In the genomic region with DNA sequence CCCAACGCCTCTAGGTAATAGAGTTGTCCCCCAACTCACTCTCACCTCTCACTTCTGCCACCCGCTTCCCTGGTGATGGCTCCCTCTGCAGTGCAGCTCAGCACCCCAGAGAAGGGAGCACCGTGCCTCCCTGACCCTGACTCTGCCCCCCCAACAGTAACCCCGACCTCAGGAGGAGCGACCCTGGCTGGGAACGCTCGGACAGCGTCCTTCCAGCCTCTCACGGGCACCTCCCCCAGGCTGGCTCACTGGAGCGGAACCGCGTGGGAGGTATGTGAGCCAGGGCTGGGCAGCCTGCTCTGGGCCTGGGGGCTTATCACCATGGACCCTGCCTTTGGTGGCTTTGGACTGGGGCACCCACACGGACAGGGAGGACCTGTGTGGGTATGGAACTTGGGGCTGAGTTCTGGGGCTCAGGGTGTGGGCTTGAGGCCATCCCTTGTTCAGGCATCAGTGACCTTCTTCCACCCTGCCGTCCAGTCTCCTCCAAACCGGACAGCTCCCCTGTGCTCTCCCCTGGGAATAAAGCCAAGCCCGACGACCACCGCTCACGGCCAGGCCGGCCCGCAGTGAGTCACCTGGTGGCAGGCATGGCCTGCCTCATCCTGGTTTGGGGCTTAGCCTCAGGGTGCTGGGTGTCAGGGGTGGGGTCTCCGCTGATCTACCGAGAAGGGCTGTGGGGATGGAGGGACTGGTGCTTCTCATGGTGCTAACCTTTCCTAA, we compare ENCODE assay signal across 21 cellular contexts. TPM values are rescaled to one million over a fixed set of nuclear protein-coding genes. Genes with fewer than 3 reads are reported as not detected.
DNase-seq lines count a peak whose midpoint lies in the region; ATAC-seq, FAIRE-seq and TF ChIP-seq lines count a peak whose summit lies in the region.
"Had no signal": no experiment of that assay in that cellular context is flagged by ENCODE, and none has a peak within 500 bp of the region (broad histone marks: within the 10 kb centered on the region; RNA-seq: fewer than 3 reads in every experiment).

No MANE protein-coding gene starts in this region.

- no peak overlapping the region for H2AFZ ChIP-seq in GM12878 (ENCODE audit: control insufficient read depth, low read depth, low read length)
- no peak overlapping the region for H2AFZ ChIP-seq in neural progenitor cell (replicated peaks)

- peak overlapping the region; percentile 83 for H3K27ac Mint-ChIP-seq in neural progenitor cell
- H3K27ac Mint-ChIP-seq: H9 had no signal

- RAD21 ChIA-PET in GM12878 (lab: Charles Lee; ENCODE audit: unreplicated experiment): interaction anchor here (0.6 kb wide), 1 partner anchor 343 kb away, joined by 3 read pairs; no protein-coding TSS in a partner anchor

- no peak overlapping the region for H3K4me2 ChIP-seq in GM12878 (ENCODE audit: control insufficient read depth, insufficient read depth)
- H3K4me2 ChIP-seq in neural progenitor cell: no peak overlapping the region

- FAIRE-seq in GM12878 (lab: Jason Lieb, UNC): no peak
- FAIRE-seq: HTR-8/SVneo had no signal

- no peak overlapping the region for H3K4me3 Mint-ChIP-seq in neural progenitor cell
- H3K4me3 Mint-ChIP-seq: H9 had no signal

- SMC1A ChIA-PET in GM12878 (lab: Charles Lee; ENCODE audit: uncharacterized antibody, unreplicated experiment): no interaction called here

- H3K4me1 ChIP-seq in GM12878 (ENCODE audit: control insufficient read depth, insufficient read depth, low read length): no peaks in the 10 kb centered on the region
- H3K4me1 ChIP-seq in neural progenitor cell: no peaks in the 10 kb centered on the region
- H3K4me1 ChIP-seq: Caco-2 had no signal

- H3K27me3 ChIP-seq in H7 (ENCODE audit: control insufficient read depth, insufficient read depth, low read length): no peaks in the 10 kb centered on the region
- H3K27me3 ChIP-seq in GM12878 (replicated peaks in 1 of 2; ENCODE audit: control insufficient read depth in 2 of 2, insufficient read depth in 2 of 2, low read length in 1 of 2): no peaks in the 10 kb centered on the region
- H3K27me3 ChIP-seq in neural progenitor cell: no peaks in the 10 kb centered on the region

- H3K9me3 ChIP-seq in GM12878 (replicated peaks; ENCODE audit: control insufficient read depth, insufficient read depth, low read length): no peaks in the 10 kb centered on the region
- no peaks in the 10 kb centered on the region for H3K9me3 ChIP-seq in neural progenitor cell (ENCODE audit: low read depth)
- H3K9me3 ChIP-seq: Caco-2 had no signal

- peaks cover 28% of the 10 kb centered on the region for H3K36me3 ChIP-seq in H7 (replicated peaks; ENCODE audit: control insufficient read depth, insufficient read depth, low read length)
- H3K36me3 ChIP-seq in GM12878 (ENCODE audit: control insufficient read depth in 2 of 2, insufficient read depth in 2 of 2, low read length in 1 of 2): peaks cover 6 to 27% of the 10 kb centered on the region in 2 experiments; a peak in 3 of 4 replicates
- H3K36me3 ChIP-seq in neural progenitor cell: no peaks in the 10 kb centered on the region

- ATAC-seq in GM12878: no peak
- ATAC-seq in GM18907 (IDR thresholded peaks at IDR 0.05; ENCODE audit: unreplicated experiment): no peak
- ATAC-seq in HG02571 (IDR thresholded peaks at IDR 0.05; ENCODE audit: unreplicated experiment): no peak
- ATAC-seq: Panc1, SK-N-SH treated with all-trans-retinoic acid at 6 μM for 48 hours had no signal

- H3K27ac ChIP-seq in GM12878 (ENCODE audit: control insufficient read depth, insufficient read depth) (no peak overlapping the region), neural progenitor cell (no peak overlapping the region)
- H3K27ac ChIP-seq: HL-60 had no signal

- H3K9ac ChIP-seq in GM12878 (ENCODE audit: control insufficient read depth, insufficient read depth, low read length) (no peak overlapping the region), neural progenitor cell (no peak overlapping the region)

- H4K20me1 ChIP-seq in GM12878 (ENCODE audit: control insufficient read depth, insufficient read depth) (peaks cover 2% of the 10 kb centered on the region; the same call in 1 of the 2 replicates), neural progenitor cell (ENCODE audit: low read depth) (no peaks in the 10 kb centered on the region)

- peaks cover 7% of the 10 kb centered on the region for H3K36me3 Mint-ChIP-seq in neural progenitor cell

- no peaks in the 10 kb centered on the region for H3K9me3 Mint-ChIP-seq in neural progenitor cell
- H3K9me3 Mint-ChIP-seq: H9 had no signal

- POLR2A ChIA-PET in GM12878 (lab: Charles Lee): no interaction called here

- no peaks in the 10 kb centered on the region for H3K27me3 Mint-ChIP-seq in neural progenitor cell (ENCODE audit: insufficient read depth, low read depth)

- BruUV-seq in GM12878 (replicated peaks; lab: Mats Ljungman, UMichigan): no TSS peak

- 92% methylated on average over 23 of the region's 23 CpGs for WGBS in GM12878 (ENCODE audit: insufficient coverage, insufficient replicate concordance, low lambda C conversion rate, missing lambda C conversion rate)

- peaks cover 4% of the 10 kb centered on the region for H3F3A ChIP-seq in neural progenitor cell (ENCODE audit: low read depth)

- CTCF ChIA-PET in GM12878 (lab: Yijun Ruan, JAX): no interaction called here

- DNase-seq in H7 (peak; percentile 51), GM12878 (ENCODE audit: low read depth, low spot score) (no peak), neural progenitor cell (ENCODE audit: low spot score) (no peak), NCI-H526 (lab: John Stamatoyannopoulos, UW) (no peak)
- DNase-seq: ACHN, AML-193, Caco-2, H9, KBM-7, NCI-H1417 treated with DMSO at 0.1 percent for 48 hours, NCI-H2029, NCI-H510A, NCI-H82, SHP77, T-helper 1 cell had no signal

- no peak for TF ChIP-seq EP300 in GM12878 (IDR thresholded peaks at IDR 0.05; ENCODE audit: borderline replicate concordance in 1 of 2, control insufficient read depth in 1 of 2, low read depth in 2 of 2, low read length in 2 of 2)

- TF ChIP-seq CTCF in GM12878 (IDR thresholded peaks at IDR 0.05 in 2 of 3, conservative IDR thresholded peaks at IDR 0.05 in 1 of 3; ENCODE audit: control insufficient read depth in 2 of 3, extremely low read depth in 1 of 3, insufficient read depth in 1 of 3, low read depth in 3 of 3, low read length in 3 of 3) (no peak), neural progenitor cell (IDR thresholded peaks at IDR 0.05) (no peak)

- H3K4me1 Mint-ChIP-seq in neural progenitor cell: peaks cover 2% of the 10 kb centered on the region

- in situ Hi-C loops in GM12878 (cut with MboI): no loop called here

- TF ChIP-seq POLR2A in GM12878 (IDR thresholded peaks at IDR 0.05; ENCODE audit: low read depth, low read length): no peak

- intact Hi-C loops in GM12878 (cut with micrococcal nuclease; ENCODE audit: unreplicated experiment): no loop called here

- no peak for TF ChIP-seq RAD21 in GM12878 (IDR thresholded peaks at IDR 0.05; ENCODE audit: insufficient read depth, low read depth, low read length)

- no peak overlapping the region for H3K4me3 ChIP-seq in H7 (ENCODE audit: insufficient read depth, low read depth, low read length)
- H3K4me3 ChIP-seq in GM12878: no peak overlapping the region
- H3K4me3 ChIP-seq in neural progenitor cell: no peak overlapping the region

- H3K79me2 ChIP-seq in GM12878 (ENCODE audit: control insufficient read depth, insufficient read depth, low read length): no peaks in the 10 kb centered on the region
- H3K79me2 ChIP-seq in neural progenitor cell (ENCODE audit: low read depth): no peaks in the 10 kb centered on the region

RNA-seq across cellular contexts. Expression of gene C17orf107, which starts 6.7 kb away (rescaled TPM):
- 7.6 and 7.8 TPM in 2 replicates for total RNA-seq in H7 (2014; rRNA removed; shearing (Covaris generic))
- total RNA-seq in GM12878 (2013; cell fraction: nucleolus; rRNA removed): 0.31 TPM in 1 of 2 replicates, not detected in the other
- total RNA-seq in GM12878 (2014; rRNA removed) (0.23 and 0.33 TPM in 2 replicates), GM12878 (2014; rRNA removed; fragmentation: Illumina TruSeq; extraction: Trizol) (0.18 TPM in 1 of 2 replicates, not detected in the other), GM12878 (2021) (0.16 and 0.46 TPM in 2 replicates), neural progenitor cell (ENCODE audit: low replicate concordance) (1.1 and 2.3 TPM in 2 replicates)
- polyA plus RNA-seq in GM12878 (2011; ENCODE audit: low read depth): 0.28 TPM
- polyA plus RNA-seq in GM12878 (2011; rRNA removed) (0.05 TPM in 1 of 2 replicates, not detected in the other), GM12878 (2014; fragmentation: Illumina TruSeq; extraction: Trizol) (0.09 TPM in 1 of 2 replicates, not detected in the other), GM12878 (2014; fragmentation: Nextera tagmentation; extraction: Ambion mirVana) (not detected), GM12878 (2014; rRNA removed) (0.18 TPM in 1 of 2 replicates, not detected in the other), GM12878 (2016; fragmentation: Nextera tagmentation; extraction: Ambion mirVana) (under 1 TPM; 0.07 to 0.11 TPM)
- 0.02 and 0.03 TPM in 2 replicates for polyA plus RNA-seq in GM12878 (2011; cell fraction: cytosol; rRNA removed)
- 0.15 and 0.51 TPM in 2 replicates for polyA plus RNA-seq in GM12878 (2011; cell fraction: nucleus; rRNA removed)
- 0.48 and 0.53 TPM in 2 replicates for polyA plus RNA-seq in GM12878 (2012)
- polyA minus RNA-seq in GM12878 (2011; rRNA and poly(A)+ RNA removed): 0.05 TPM in 1 of 2 replicates, not detected in the other
- polyA minus RNA-seq in GM12878 (2011; cell fraction: cytosol; rRNA and poly(A)+ RNA removed): not detected in 2 replicates
- polyA minus RNA-seq in GM12878 (2011; cell fraction: nucleus; rRNA and poly(A)+ RNA removed): 0.73 and 1.1 TPM in 2 replicates

RNA-seq across cellular contexts. Expression of gene CHRNE, which starts 10.2 kb away (rescaled TPM):
- total RNA-seq in H7 (2014; rRNA removed; shearing (Covaris generic)): 0.67 and 0.69 TPM in 2 replicates
- total RNA-seq in GM12878 (2013; cell fraction: nucleolus; rRNA removed): 0.33 TPM in 1 of 2 replicates, not detected in the other
- total RNA-seq in GM12878 (2014; rRNA removed) (0.11 TPM in 1 of 2 replicates, not detected in the other), GM12878 (2014; rRNA removed; fragmentation: Illumina TruSeq; extraction: Trizol) (not detected in 2 replicates), GM12878 (2021) (0.08 and 0.10 TPM in 2 replicates), neural progenitor cell (ENCODE audit: low replicate concordance) (0.19 TPM in 1 of 2 replicates, not detected in the other)
- polyA plus RNA-seq in GM12878 (2011; ENCODE audit: low read depth): 0.10 TPM
- polyA plus RNA-seq in GM12878 (2011; rRNA removed) (0.05 TPM in 1 of 2 replicates, not detected in the other), GM12878 (2014; fragmentation: Illumina TruSeq; extraction: Trizol) (not detected in 2 replicates), GM12878 (2014; fragmentation: Nextera tagmentation; extraction: Ambion mirVana) (under 1 TPM in 1 of 2 experiments, not detected in 1; 0.05 TPM), GM12878 (2014; rRNA removed) (0.22 TPM in 1 of 2 replicates, not detected in the other), GM12878 (2016; fragmentation: Nextera tagmentation; extraction: Ambion mirVana) (not detected)
- polyA plus RNA-seq in GM12878 (2011; cell fraction: cytosol; rRNA removed): 0.03 TPM in 1 of 2 replicates, not detected in the other
- 0.45 and 0.61 TPM in 2 replicates for polyA plus RNA-seq in GM12878 (2011; cell fraction: nucleus; rRNA removed)
- 0.10 and 0.15 TPM in 2 replicates for polyA plus RNA-seq in GM12878 (2012)
- polyA minus RNA-seq in GM12878 (2011; rRNA and poly(A)+ RNA removed): not detected in 2 replicates
- polyA minus RNA-seq in GM12878 (2011; cell fraction: cytosol; rRNA and poly(A)+ RNA removed): not detected in 2 replicates
- not detected in 2 replicates for polyA minus RNA-seq in GM12878 (2011; cell fraction: nucleus; rRNA and poly(A)+ RNA removed)
- total RNA-seq: Caco-2 had no signal

RNA-seq across cellular contexts. Expression of gene GP1BA, which starts 39.4 kb away (rescaled TPM):
- not detected in 2 replicates for total RNA-seq in H7 (2014; rRNA removed; shearing (Covaris generic))
- total RNA-seq in GM12878 (2013; cell fraction: nucleolus; rRNA removed): not detected in 2 replicates
- 0.06 and 0.49 TPM in 2 replicates for total RNA-seq in GM12878 (2014; rRNA removed)
- total RNA-seq in GM12878 (2014; rRNA removed; fragmentation: Illumina TruSeq; extraction: Trizol): 0.04 and 0.14 TPM in 2 replicates
- 0.67 and 0.74 TPM in 2 replicates for total RNA-seq in GM12878 (2021)
- polyA plus RNA-seq in GM12878 (2011; ENCODE audit: low read depth): 1.9 TPM
- polyA plus RNA-seq in GM12878 (2011; rRNA removed): not detected in 2 replicates
- 0.03 and 0.12 TPM in 2 replicates for polyA plus RNA-seq in GM12878 (2011; cell fraction: cytosol; rRNA removed)
- 0.04 and 0.07 TPM in 2 replicates for polyA plus RNA-seq in GM12878 (2011; cell fraction: nucleus; rRNA removed)
- polyA plus RNA-seq in GM12878 (2012): 1.1 and 2.5 TPM in 2 replicates
- 0.25 and 0.59 TPM in 2 replicates for polyA plus RNA-seq in GM12878 (2014; fragmentation: Illumina TruSeq; extraction: Trizol)
- under 1 TPM; 0.05 to 0.11 TPM for polyA plus RNA-seq in GM12878 (2014; fragmentation: Nextera tagmentation; extraction: Ambion mirVana)
- 0.28 and 0.43 TPM in 2 replicates for polyA plus RNA-seq in GM12878 (2014; rRNA removed)
- polyA plus RNA-seq in GM12878 (2016; fragmentation: Nextera tagmentation; extraction: Ambion mirVana): under 1 TPM; 0.35 to 0.64 TPM
- polyA minus RNA-seq in GM12878 (2011; rRNA and poly(A)+ RNA removed): 0.15 and 0.26 TPM in 2 replicates
- polyA minus RNA-seq in GM12878 (2011; cell fraction: cytosol; rRNA and poly(A)+ RNA removed): not detected in 2 replicates
- polyA minus RNA-seq in GM12878 (2011; cell fraction: nucleus; rRNA and poly(A)+ RNA removed): not detected in 2 replicates
- not detected in 2 replicates for total RNA-seq in neural progenitor cell (ENCODE audit: low replicate concordance)
- total RNA-seq: Caco-2, H9 had no signal

RNA-seq across cellular contexts. Expression of gene SLC25A11, which starts 47.2 kb away (rescaled TPM):
- 143 and 169 TPM in 2 replicates for total RNA-seq in H7 (2014; rRNA removed; shearing (Covaris generic))
- total RNA-seq in GM12878 (2013; cell fraction: nucleolus; rRNA removed): 39.8 and 41.2 TPM in 2 replicates
- total RNA-seq in GM12878 (2014; rRNA removed) (82.7 and 91.4 TPM in 2 replicates), GM12878 (2014; rRNA removed; fragmentation: Illumina TruSeq; extraction: Trizol) (32.1 and 35.2 TPM in 2 replicates), GM12878 (2021) (73.7 and 82.2 TPM in 2 replicates), neural progenitor cell (ENCODE audit: low replicate concordance) (35.3 and 61.6 TPM in 2 replicates)
- polyA plus RNA-seq in GM12878 (2011; ENCODE audit: low read depth): 14.1 TPM
- polyA plus RNA-seq in GM12878 (2011; rRNA removed) (11.8 and 28.2 TPM in 2 replicates), GM12878 (2014; fragmentation: Illumina TruSeq; extraction: Trizol) (19.1 and 59.2 TPM in 2 replicates), GM12878 (2014; fragmentation: Nextera tagmentation; extraction: Ambion mirVana) (10 to 100 TPM in 1 of 2 experiments, 1 to 10 TPM in 1; 5.8 to 10.9 TPM), GM12878 (2014; rRNA removed) (70.9 and 72.5 TPM in 2 replicates), GM12878 (2016; fragmentation: Nextera tagmentation; extraction: Ambion mirVana) (100 to 1,000 TPM; 141 to 142 TPM)
- 50.2 TPM in 2 replicates for polyA plus RNA-seq in GM12878 (2011; cell fraction: cytosol; rRNA removed)
- 59.6 and 63.5 TPM in 2 replicates for polyA plus RNA-seq in GM12878 (2011; cell fraction: nucleus; rRNA removed)
- 33.1 and 38.0 TPM in 2 replicates for polyA plus RNA-seq in GM12878 (2012)
- polyA minus RNA-seq in GM12878 (2011; rRNA and poly(A)+ RNA removed): 23.3 and 40.2 TPM in 2 replicates
- polyA minus RNA-seq in GM12878 (2011; cell fraction: cytosol; rRNA and poly(A)+ RNA removed): 12.2 and 13.4 TPM in 2 replicates
- polyA minus RNA-seq in GM12878 (2011; cell fraction: nucleus; rRNA and poly(A)+ RNA removed): 32.0 and 59.6 TPM in 2 replicates

RNA-seq across cellular contexts. Expression of gene RNF167, which starts 47.4 kb away (rescaled TPM):
- 67.0 and 87.6 TPM in 2 replicates for total RNA-seq in H7 (2014; rRNA removed; shearing (Covaris generic))
- 36.5 and 46.0 TPM in 2 replicates for total RNA-seq in GM12878 (2013; cell fraction: nucleolus; rRNA removed)
- total RNA-seq in GM12878 (2014; rRNA removed) (47.6 and 52.9 TPM in 2 replicates), GM12878 (2014; rRNA removed; fragmentation: Illumina TruSeq; extraction: Trizol) (57.4 and 63.9 TPM in 2 replicates), GM12878 (2021) (86.5 and 91.3 TPM in 2 replicates), neural progenitor cell (ENCODE audit: low replicate concordance) (43.9 and 82.1 TPM in 2 replicates)
- 69.5 TPM for polyA plus RNA-seq in GM12878 (2011; ENCODE audit: low read depth)
- polyA plus RNA-seq in GM12878 (2011; rRNA removed) (58.4 and 90.7 TPM in 2 replicates), GM12878 (2014; fragmentation: Illumina TruSeq; extraction: Trizol) (132 and 147 TPM in 2 replicates), GM12878 (2014; fragmentation: Nextera tagmentation; extraction: Ambion mirVana) (10 to 100 TPM; 33.6 to 35.3 TPM), GM12878 (2014; rRNA removed) (87.1 and 87.9 TPM in 2 replicates), GM12878 (2016; fragmentation: Nextera tagmentation; extraction: Ambion mirVana) (10 to 100 TPM; 49.7 to 57.7 TPM)
- polyA plus RNA-seq in GM12878 (2011; cell fraction: cytosol; rRNA removed): 174 and 192 TPM in 2 replicates
- polyA plus RNA-seq in GM12878 (2011; cell fraction: nucleus; rRNA removed): 178 and 241 TPM in 2 replicates
- polyA plus RNA-seq in GM12878 (2012): 87.5 and 90.3 TPM in 2 replicates
- 68.8 and 133 TPM in 2 replicates for polyA minus RNA-seq in GM12878 (2011; rRNA and poly(A)+ RNA removed)
- 54.1 and 60.8 TPM in 2 replicates for polyA minus RNA-seq in GM12878 (2011; cell fraction: cytosol; rRNA and poly(A)+ RNA removed)
- polyA minus RNA-seq in GM12878 (2011; cell fraction: nucleus; rRNA and poly(A)+ RNA removed): 41.7 and 74.5 TPM in 2 replicates
